ENCODE assay signal across 8 cellular contexts in genomic region chr11:45846974-45847907, GRCh38. TPM values are rescaled to one million over a fixed set of nuclear protein-coding genes. Genes with fewer than 3 reads are reported as not detected.
A peak's percentile ranks its signal among the peaks of the same experiment; 100 is the strongest.
DNase-seq lines count a peak whose midpoint lies in the region; ATAC-seq and TF ChIP-seq lines count a peak whose summit lies in the region.

CRY2 (plus strand) TSS chr11:45847475; CDS start chr11:45847491, 16 bp downstream.

- H2AFZ ChIP-seq in parathyroid adenoma = peak within 1 kb of the TSS; percentile 80

- intact Hi-C loops in Right ventricle myocardium superior (cut with DNase I) = loop anchor here (10.0 kb wide), 1 partner anchor 158 kb away; no protein-coding TSS in a partner anchor

- no peak for TF ChIP-seq CTCF in GM12865 (IDR thresholded peaks at IDR 0.05; ENCODE audit: insufficient read depth, low read depth, low read length, missing control alignments)
- TF ChIP-seq CTCF in parathyroid adenoma (IDR thresholded peaks at IDR 0.05) = no peak
- TF ChIP-seq CTCF in tibial nerve (IDR thresholded peaks at IDR 0.05) = peak in 1 of 5 experiments; percentile 37

- H3K4me1 ChIP-seq in parathyroid adenoma (no peaks in the 10 kb centered on the region), tibial nerve (peaks cover 0 to 62% (median 38%) of the 10 kb centered on the region in 4 donors)

- peaks cover 33% of the 10 kb centered on the region for H3K79me2 ChIP-seq in parathyroid adenoma

- peak within 1 kb of the TSS; percentile 56 for H3K4me3 ChIP-seq in GM12865 (ENCODE audit: low read depth, low read length)
- H3K4me3 ChIP-seq in parathyroid adenoma (ENCODE audit: low read depth, low read length) = peak within 1 kb of the TSS; percentile 78
- H3K4me3 ChIP-seq in tibial nerve = peak within 1 kb of the TSS; percentile 68 to 97 (median 86)

- peak; percentile 92 to 94 for TF ChIP-seq EP300 in tibial nerve (IDR thresholded peaks at IDR 0.05)

- peak within 1 kb of the TSS; percentile 65 for H3K27ac Mint-ChIP-seq in activated naive CD8-positive, alpha-beta T cell treated with anti-CD3 and anti-CD28 coated beads, Interleukin-2, amount 50 U/mL, for 24 hours

- peak; percentile 93 to 98 for TF ChIP-seq POLR2A in tibial nerve (IDR thresholded peaks at IDR 0.05)

- H3K27ac ChIP-seq in parathyroid adenoma (peak within 1 kb of the TSS; percentile 82), tibial nerve (peak within 1 kb of the TSS; percentile 93 to 99 (median 96))

- H3K36me3 ChIP-seq in parathyroid adenoma (ENCODE audit: control insufficient read depth, insufficient read depth, low read length) (no peaks in the 10 kb centered on the region), tibial nerve (no peaks in the 10 kb centered on the region)

- H3K9ac ChIP-seq in parathyroid adenoma = peak within 1 kb of the TSS; percentile 84

- H3K9me3 Mint-ChIP-seq in activated naive CD8-positive, alpha-beta T cell treated with anti-CD3 and anti-CD28 coated beads, Interleukin-2, amount 50 U/mL, for 24 hours = no peaks in the 10 kb centered on the region

- H3K4me1 Mint-ChIP-seq in activated naive CD8-positive, alpha-beta T cell treated with anti-CD3 and anti-CD28 coated beads, Interleukin-2, amount 50 U/mL, for 24 hours = peaks cover 45% of the 10 kb centered on the region

- no peaks in the 10 kb centered on the region for H3K36me3 Mint-ChIP-seq in activated naive CD8-positive, alpha-beta T cell treated with anti-CD3 and anti-CD28 coated beads, Interleukin-2, amount 50 U/mL, for 24 hours (ENCODE audit: low read depth)

- no peaks in the 10 kb centered on the region for H3K9me3 ChIP-seq in parathyroid adenoma (ENCODE audit: control insufficient read depth, low read length)
- no peaks in the 10 kb centered on the region for H3K9me3 ChIP-seq in tibial nerve

- H3K27me3 ChIP-seq in parathyroid adenoma (ENCODE audit: control insufficient read depth, insufficient read depth, low read length) (no peaks in the 10 kb centered on the region), tibial nerve (no peaks in the 10 kb centered on the region)

- 0% methylated on average over 16 to 22 of the region's 75 CpGs for WGBS in tibial nerve, 2 donors

- H3K4me2 ChIP-seq in parathyroid adenoma (ENCODE audit: low read length) = peak within 1 kb of the TSS; percentile 64

- H3K27me3 Mint-ChIP-seq in activated naive CD8-positive, alpha-beta T cell treated with anti-CD3 and anti-CD28 coated beads, Interleukin-2, amount 50 U/mL, for 24 hours = no peaks in the 10 kb centered on the region

- ATAC-seq in HG02763 (IDR thresholded peaks at IDR 0.05; ENCODE audit: unreplicated experiment) = peak; percentile 92
- peak; percentile 94 for ATAC-seq in activated naive CD8-positive, alpha-beta T cell treated with anti-CD3 and anti-CD28 coated beads, Interleukin-2, amount 50 U/mL, for 24 hours
- ATAC-seq in Right ventricle myocardium superior (ENCODE audit: poor library complexity) = peak; percentile 96

- H3K4me3 Mint-ChIP-seq in activated naive CD8-positive, alpha-beta T cell treated with anti-CD3 and anti-CD28 coated beads, Interleukin-2, amount 50 U/mL, for 24 hours = peak within 1 kb of the TSS; percentile 82

- peak; percentile 99 for DNase-seq in GM12865 (ENCODE audit: low read depth)
- peak; percentile 82 for DNase-seq in NCI-H1417 treated with DMSO at 0.1 percent for 48 hours (lab: John Stamatoyannopoulos, UW)
- DNase-seq in SW480 (ENCODE audit: low spot score) = peak; percentile 96
- peak; percentile 100 for DNase-seq in activated naive CD8-positive, alpha-beta T cell treated with anti-CD3 and anti-CD28 coated beads, Interleukin-2, amount 50 U/mL, for 24 hours
- peak; percentile 100 for DNase-seq in Right ventricle myocardium superior
- peak; percentile 99 to 100 for DNase-seq in tibial nerve (ENCODE audit: low spot score in 2 of 2)

RNA-seq across cellular contexts. Expression of gene CRY2, which starts in this region (rescaled TPM):
- 68.3 TPM for total RNA-seq in Right ventricle myocardium superior
- 10 to 100 TPM; 48.8 to 96.4 (median 54.6) TPM for total RNA-seq in tibial nerve

Comparison
In these comparisons a context has a peak if more than half of its experiments do, and no peak if none do; other contexts are left out.
1. Peak in every context shown above with its lines: DNase-seq, ATAC-seq, H3K4me3 ChIP-seq and H3K27ac ChIP-seq.